ENCODE assay signal across 2 cellular contexts in genomic region chr1:183150032-183150431, GRCh38. TPM values are rescaled to one million over a fixed set of nuclear protein-coding genes. Genes with fewer than 3 reads are reported as not detected.
"Had no signal": no experiment of that assay in that cellular context is flagged by ENCODE, and none has a peak within 500 bp of the region (broad histone marks: within the 10 kb centered on the region; RNA-seq: fewer than 3 reads in every experiment).

No MANE protein-coding gene starts in this region.

RNA-seq across cellular contexts. Expression of gene LAMC2, which starts 36.0 kb away (rescaled TPM):
- total RNA-seq: naive thymus-derived CD8-positive, alpha-beta T cell; neural crest cell had no signal
- polyA plus RNA-seq: naive thymus-derived CD8-positive, alpha-beta T cell had no signal
